13 cellular contexts compared by ENCODE assay signal in genomic region chr2:149612122-149612521, GRCh38. TPM values are rescaled to one million over a fixed set of nuclear protein-coding genes. Genes with fewer than 3 reads are reported as not detected.
DNase-seq lines count a peak whose midpoint lies in the region; ATAC-seq and TF ChIP-seq lines count a peak whose summit lies in the region.
"Had no signal": no experiment of that assay in that cellular context is flagged by ENCODE, and none has a peak within 500 bp of the region (broad histone marks: within the 10 kb centered on the region; RNA-seq: fewer than 3 reads in every experiment).

No MANE protein-coding gene starts in this region.

- H3K9me3 Mint-ChIP-seq in nephron, result peaks cover 4% of the 10 kb centered on the region

- H3K27ac ChIP-seq in PC-3 (ENCODE audit: low read length), result no peak overlapping the region
- H3K27ac ChIP-seq in testis, result no peak overlapping the region

- H3K4me1 ChIP-seq in PC-3 (ENCODE audit: insufficient read depth, low read length), result peaks cover 16% of the 10 kb centered on the region
- H3K4me1 ChIP-seq in testis, result no peaks in the 10 kb centered on the region

- CTCF ChIA-PET in PC-3 (lab: Charles Lee), result interaction anchor here (0.6 kb wide), 1 partner anchor 875 kb away, joined by 5 read pairs; no protein-coding TSS in a partner anchor

- peak overlapping the region; percentile 21 for H3K4me2 ChIP-seq in PC-3 (ENCODE audit: low read length)

- WGBS in testis, 2 donors, result 67 to 91% methylated on average over 1 of the region's 1 CpG

- peak overlapping the region; percentile 72 to 85 (median 75) for H3K27ac Mint-ChIP-seq in nephron
- H3K27ac Mint-ChIP-seq: activated naive CD4-positive, alpha-beta T cell treated with anti-CD3 and anti-CD28 coated beads for 36 hours had no signal

- no peaks in the 10 kb centered on the region for H3F3A ChIP-seq in PC-3 (ENCODE audit: low read length, unreplicated experiment)

- TF ChIP-seq POLR2A in testis (IDR thresholded peaks at IDR 0.05), result no peak

- TF ChIP-seq CTCF in PC-3 (conservative IDR thresholded peaks at IDR 0.05; ENCODE audit: low read depth, low read length), result no peak
- no peak for TF ChIP-seq CTCF in choroid plexus epithelial cell (conservative IDR thresholded peaks at IDR 0.05; ENCODE audit: low read depth, low read length)
- no peak for TF ChIP-seq CTCF in nephron (IDR thresholded peaks at IDR 0.05; ENCODE audit: unreplicated experiment in 3 of 3)
- TF ChIP-seq CTCF in testis (IDR thresholded peaks at IDR 0.05), result no peak

- H3K36me3 Mint-ChIP-seq in nephron (ENCODE audit: low read depth), result peaks cover 3% of the 10 kb centered on the region

- H3K4me3 Mint-ChIP-seq in nephron, result no peak overlapping the region
- H3K4me3 Mint-ChIP-seq: activated naive CD4-positive, alpha-beta T cell treated with anti-CD3 and anti-CD28 coated beads for 36 hours had no signal

- no peaks in the 10 kb centered on the region for H3K9me2 ChIP-seq in PC-3 (replicated peaks; ENCODE audit: low read length)

- no peaks in the 10 kb centered on the region for H3K9me3 ChIP-seq in PC-3 (ENCODE audit: low read length)
- no peaks in the 10 kb centered on the region for H3K9me3 ChIP-seq in testis

- no peaks in the 10 kb centered on the region for H3K27me3 Mint-ChIP-seq in nephron (ENCODE audit: low read depth)

- DNase-seq in DMS 273 (lab: John Stamatoyannopoulos, UW; ENCODE audit: unreplicated experiment), result peak; percentile 42
- DNase-seq in PC-3, result peak; percentile 72
- peak; percentile 82 for DNase-seq in choroid plexus epithelial cell (ENCODE audit: low read depth)
- no peak for DNase-seq in iPS-NIHi7 (ENCODE audit: extremely low spot score)
- no peak for DNase-seq in testis
- DNase-seq in activated CD8-positive, alpha-beta memory T cell treated with anti-CD3 and anti-CD28 coated beads, Interleukin-2, amount 50 U/mL, for 48 hours, result no peak
- DNase-seq: activated naive CD4-positive, alpha-beta T cell treated with anti-CD3 and anti-CD28 coated beads for 36 hours; cerebellar nuclear complex; head of caudate nucleus; MV-4-11 had no signal

- H3K27me3 ChIP-seq in PC-3 (ENCODE audit: low read length) (no peaks in the 10 kb centered on the region), testis (no peaks in the 10 kb centered on the region)

- peaks cover 43% of the 10 kb centered on the region for H3K4me1 Mint-ChIP-seq in nephron

- ATAC-seq in PC-3 (peak; percentile 68), HG03280 (IDR thresholded peaks at IDR 0.05; ENCODE audit: unreplicated experiment) (no peak)
- ATAC-seq: Right ventricle myocardium inferior had no signal

- H3K79me2 ChIP-seq in PC-3 (ENCODE audit: low read length), result no peaks in the 10 kb centered on the region

- intact Hi-C loops in PC-3 (cut with micrococcal nuclease), result no loop called here
- intact Hi-C loops in testis (cut with DNase I; ENCODE audit: low total_unique reads), result no loop called here

- no peak overlapping the region for H3K9ac ChIP-seq in PC-3 (ENCODE audit: low read length)

- no peaks in the 10 kb centered on the region for H4K20me1 ChIP-seq in PC-3 (ENCODE audit: low read length)

- no peak overlapping the region for H3K4me3 ChIP-seq in PC-3 (ENCODE audit: low read length)
- no peak overlapping the region for H3K4me3 ChIP-seq in choroid plexus epithelial cell (ENCODE audit: low read depth, low read length)
- H3K4me3 ChIP-seq in testis, result no peak overlapping the region

- 0 out of 2 replicates have a peak overlapping the region, but pooled peaks have one; percentile 15 for H2AFZ ChIP-seq in PC-3 (ENCODE audit: low read length)

- H3K36me3 ChIP-seq in PC-3 (ENCODE audit: low read depth, low read length), result no peaks in the 10 kb centered on the region
- no peaks in the 10 kb centered on the region for H3K36me3 ChIP-seq in testis (ENCODE audit: low read depth, missing control alignments)

- POLR2A ChIA-PET in PC-3 (lab: Charles Lee; ENCODE audit: unreplicated experiment), result no interaction called here

- no TSS peak for BruUV-seq in PC-3 (replicated peaks; lab: Mats Ljungman, UMichigan)

RNA-seq across cellular contexts. Expression of gene MMADHC, which starts 24.5 kb away (rescaled TPM):
- total RNA-seq in PC-3 (2014; rRNA removed) (99.1 and 130 TPM in 2 replicates), testis (10 to 100 TPM; 46.2 to 55.3 TPM)
- polyA plus RNA-seq in testis (ENCODE audit: insufficient read depth, low read depth, low replicate concordance), result 133 TPM

Comparison
In these comparisons a context has a peak if more than half of its experiments do, and no peak if none do; other contexts are left out.
1. DNase-seq: peak in DMS 273 (single experiment), PC-3 (single experiment) and choroid plexus epithelial cell (single experiment); none in iPS-NIHi7 (single experiment), testis (single experiment) and activated CD8-positive, alpha-beta memory T cell treated with anti-CD3 and anti-CD28 coated beads, Interleukin-2, amount 50 U/mL, for 48 hours (single experiment).